1 cellular context compared by ENCODE assay signal in genomic region chr7:25856056-25856780, GRCh38.
TF ChIP-seq lines count a peak whose summit lies in the region.

No MANE protein-coding gene starts in this region.

TF ChIP-seq in HepG2, 621 proteins besides CTCF, POLR2A, EP300 and RAD21 (continued from another document):
- TF ChIP-seq NFAT5 (CRISPR knock-in tag; IDR thresholded peaks at IDR 0.05) (no peak), ZNF513 (CRISPR knock-in tag; conservative IDR thresholded peaks at IDR 0.05) (no peak), ZNF644 (CRISPR knock-in tag; IDR thresholded peaks at IDR 0.05; ENCODE audit: low read depth) (no peak), RNF219 (CRISPR knock-in tag; IDR thresholded peaks at IDR 0.05) (no peak), CBX2 (IDR thresholded peaks at IDR 0.05; ENCODE audit: low read depth, low read length) (peak; percentile 93), CBX2 (CRISPR knock-in tag; IDR thresholded peaks at IDR 0.05; ENCODE audit: low read depth) (no peak), E2F5 (CRISPR knock-in tag; conservative IDR thresholded peaks at IDR 0.05) (no peak), SRF (IDR thresholded peaks at IDR 0.05; ENCODE audit: low read depth, low read length) (no peak), EZH2 (conservative IDR thresholded peaks at IDR 0.05; ENCODE audit: low read depth, low read length) (peak; percentile 73; the same call in 1 of the 2 replicates)
